Comparison of ENCODE assay signal across 2 cellular contexts in the genomic region with DNA sequence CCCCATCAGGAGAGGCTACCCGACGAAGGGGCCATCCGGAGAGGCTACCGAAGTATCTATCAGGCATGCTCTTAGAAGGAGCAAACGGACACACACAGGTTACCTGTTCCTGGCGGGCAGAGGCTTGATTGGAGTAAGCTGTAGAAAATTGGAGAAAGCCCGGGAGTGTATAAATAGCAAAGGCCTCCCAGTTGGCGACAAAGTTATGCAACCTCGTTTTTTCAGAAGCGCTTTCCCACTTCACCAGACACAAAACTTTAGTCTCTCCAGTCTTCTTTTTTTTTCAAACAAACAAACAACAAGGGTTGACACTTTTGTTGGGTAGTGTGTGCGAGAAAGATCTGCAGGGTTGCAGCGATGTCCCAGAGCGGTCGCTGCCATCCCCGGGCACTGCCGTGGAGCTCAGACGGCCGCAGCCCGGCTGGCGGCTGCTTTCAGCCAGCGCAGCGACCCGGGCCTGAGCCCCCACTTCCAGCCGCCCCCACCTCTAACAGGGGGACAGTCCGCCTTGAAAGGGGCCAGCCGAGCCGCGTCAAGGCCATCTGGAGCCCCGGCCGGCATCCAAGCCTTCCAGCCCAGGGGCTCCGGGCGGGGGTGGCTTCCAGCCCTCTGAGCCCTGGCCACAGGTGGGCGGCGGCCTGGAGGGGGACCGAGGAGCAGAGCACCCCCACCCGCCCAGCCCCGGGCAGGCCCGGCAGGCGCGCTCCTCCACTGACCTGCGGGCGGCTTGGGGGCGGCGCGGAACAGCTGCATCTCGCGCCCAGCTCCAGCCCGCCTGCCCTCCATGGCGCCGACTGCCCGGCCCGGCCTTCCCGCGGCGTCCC.
TF ChIP-seq lines count a peak whose summit lies in the region.

No MANE protein-coding gene starts in this region.

TF ChIP-seq in Ishikawa, 13 proteins besides CTCF, POLR2A, EP300 and RAD21 (continued from another document):
- TF ChIP-seq, protein P1, sequence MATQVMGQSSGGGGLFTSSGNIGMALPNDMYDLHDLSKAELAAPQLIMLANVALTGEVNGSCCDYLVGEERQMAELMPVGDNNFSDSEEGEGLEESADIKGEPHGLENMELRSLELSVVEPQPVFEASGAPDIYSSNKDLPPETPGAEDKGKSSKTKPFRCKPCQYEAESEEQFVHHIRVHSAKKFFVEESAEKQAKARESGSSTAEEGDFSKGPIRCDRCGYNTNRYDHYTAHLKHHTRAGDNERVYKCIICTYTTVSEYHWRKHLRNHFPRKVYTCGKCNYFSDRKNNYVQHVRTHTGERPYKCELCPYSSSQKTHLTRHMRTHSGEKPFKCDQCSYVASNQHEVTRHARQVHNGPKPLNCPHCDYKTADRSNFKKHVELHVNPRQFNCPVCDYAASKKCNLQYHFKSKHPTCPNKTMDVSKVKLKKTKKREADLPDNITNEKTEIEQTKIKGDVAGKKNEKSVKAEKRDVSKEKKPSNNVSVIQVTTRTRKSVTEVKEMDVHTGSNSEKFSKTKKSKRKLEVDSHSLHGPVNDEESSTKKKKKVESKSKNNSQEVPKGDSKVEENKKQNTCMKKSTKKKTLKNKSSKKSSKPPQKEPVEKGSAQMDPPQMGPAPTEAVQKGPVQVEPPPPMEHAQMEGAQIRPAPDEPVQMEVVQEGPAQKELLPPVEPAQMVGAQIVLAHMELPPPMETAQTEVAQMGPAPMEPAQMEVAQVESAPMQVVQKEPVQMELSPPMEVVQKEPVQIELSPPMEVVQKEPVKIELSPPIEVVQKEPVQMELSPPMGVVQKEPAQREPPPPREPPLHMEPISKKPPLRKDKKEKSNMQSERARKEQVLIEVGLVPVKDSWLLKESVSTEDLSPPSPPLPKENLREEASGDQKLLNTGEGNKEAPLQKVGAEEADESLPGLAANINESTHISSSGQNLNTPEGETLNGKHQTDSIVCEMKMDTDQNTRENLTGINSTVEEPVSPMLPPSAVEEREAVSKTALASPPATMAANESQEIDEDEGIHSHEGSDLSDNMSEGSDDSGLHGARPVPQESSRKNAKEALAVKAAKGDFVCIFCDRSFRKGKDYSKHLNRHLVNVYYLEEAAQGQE (IDR thresholded peaks at IDR 0.05; ENCODE audit: low read depth): no peak
- TF ChIP-seq TCF12 (IDR thresholded peaks at IDR 0.05; ENCODE audit: low read depth) (no peak), TEAD4 (IDR thresholded peaks at IDR 0.05) (no peak)

TF ChIP-seq in K562, 482 proteins besides CTCF, POLR2A, EP300 and RAD21 (continued from another document):
- TF ChIP-seq, protein P2, sequence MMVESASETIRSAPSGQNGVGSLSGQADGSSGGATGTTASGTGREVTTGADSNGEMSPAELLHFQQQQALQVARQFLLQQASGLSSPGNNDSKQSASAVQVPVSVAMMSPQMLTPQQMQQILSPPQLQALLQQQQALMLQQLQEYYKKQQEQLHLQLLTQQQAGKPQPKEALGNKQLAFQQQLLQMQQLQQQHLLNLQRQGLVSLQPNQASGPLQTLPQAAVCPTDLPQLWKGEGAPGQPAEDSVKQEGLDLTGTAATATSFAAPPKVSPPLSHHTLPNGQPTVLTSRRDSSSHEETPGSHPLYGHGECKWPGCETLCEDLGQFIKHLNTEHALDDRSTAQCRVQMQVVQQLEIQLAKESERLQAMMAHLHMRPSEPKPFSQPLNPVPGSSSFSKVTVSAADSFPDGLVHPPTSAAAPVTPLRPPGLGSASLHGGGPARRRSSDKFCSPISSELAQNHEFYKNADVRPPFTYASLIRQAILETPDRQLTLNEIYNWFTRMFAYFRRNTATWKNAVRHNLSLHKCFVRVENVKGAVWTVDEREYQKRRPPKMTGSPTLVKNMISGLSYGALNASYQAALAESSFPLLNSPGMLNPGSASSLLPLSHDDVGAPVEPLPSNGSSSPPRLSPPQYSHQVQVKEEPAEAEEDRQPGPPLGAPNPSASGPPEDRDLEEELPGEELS (CRISPR knock-in tag; IDR thresholded peaks at IDR 0.05; ENCODE audit: borderline replicate concordance): no peak
- TF ChIP-seq MCM5 (IDR thresholded peaks at IDR 0.05; ENCODE audit: low read depth): no peak
